ENCODE assay signal across 18 cellular contexts in the genomic region with DNA sequence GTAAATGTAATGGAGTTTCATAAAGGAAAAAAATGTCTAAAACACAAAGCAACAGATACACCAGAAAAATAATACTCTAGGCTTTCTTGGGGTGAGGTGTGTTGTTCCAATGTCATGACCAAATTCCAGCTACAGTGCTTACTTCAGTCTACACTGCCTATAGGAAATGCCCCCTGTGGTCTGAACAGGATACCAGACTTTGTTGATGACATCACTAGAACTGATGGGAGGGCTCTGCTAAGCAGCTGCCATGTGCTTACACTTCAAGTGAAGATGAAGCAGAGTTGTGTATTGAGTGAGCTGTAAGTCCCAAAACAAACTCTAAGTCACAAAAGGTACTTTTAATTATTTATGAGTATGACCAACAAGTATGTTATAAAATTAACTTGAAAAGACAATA.
"Had no signal": no experiment of that assay in that cellular context is flagged by ENCODE, and none has a peak within 500 bp of the region (broad histone marks: within the 10 kb centered on the region; RNA-seq: fewer than 3 reads in every experiment).

No MANE protein-coding gene starts in this region.

- H3K36me3 Mint-ChIP-seq: activated naive CD4-positive, alpha-beta T cell treated with anti-CD3 and anti-CD28 coated beads, Interleukin-2, amount 10 ng/mL, durations not matched to agents 7 days and 5 days; neural progenitor cell had no signal

- ATAC-seq: lower lobe of right lung; stimulated activated naive CD8-positive, alpha-beta T cell treated with anti-CD3 and anti-CD28 coated beads, Interleukin-15, amount 100 ng/mL, for 72 hours had no signal

- H3K9me3 ChIP-seq: lower lobe of right lung, testis had no signal

- H3K27ac Mint-ChIP-seq: activated CD4-positive, alpha-beta T cell treated with anti-CD3 and anti-CD28 coated beads, Interleukin-2, amount 10 ng/mL, durations not matched to agents 7 days and 5 days; activated naive CD4-positive, alpha-beta T cell treated with anti-CD3 and anti-CD28 coated beads, Interleukin-2, amount 10 ng/mL, durations not matched to agents 7 days and 5 days; activated T-helper 2 cell treated with anti-CD3 and anti-CD28 coated beads, Interferon-gamma antibody, Interleukin-2, Interleukin-4, amounts not matched to agents 10 μg/mL and 5 μg/mL and 100 μg/mL, durations not matched to agents 14 hours and 24 hours and 36 hours; neural progenitor cell; stimulated activated naive CD8-positive, alpha-beta T cell treated with anti-CD3 and anti-CD28 coated beads, Interleukin-15, amount 100 ng/mL, for 72 hours had no signal

- H2AFZ ChIP-seq: hepatocyte, neural progenitor cell, parathyroid adenoma had no signal

- H3K36me3 ChIP-seq: lower lobe of right lung, neural progenitor cell had no signal

- H3K79me2 ChIP-seq: hepatocyte, parathyroid adenoma had no signal

- H3K9ac ChIP-seq: neural progenitor cell, parathyroid adenoma had no signal

- H3K4me1 Mint-ChIP-seq: activated CD4-positive, alpha-beta T cell treated with anti-CD3 and anti-CD28 coated beads, Interleukin-2, amount 10 ng/mL, durations not matched to agents 7 days and 5 days; activated naive CD4-positive, alpha-beta T cell treated with anti-CD3 and anti-CD28 coated beads, Interleukin-2, amount 10 ng/mL, durations not matched to agents 7 days and 5 days; neural progenitor cell; stimulated activated naive CD8-positive, alpha-beta T cell treated with anti-CD3 and anti-CD28 coated beads, Interleukin-15, amount 100 ng/mL, for 72 hours had no signal

- H3K4me2 ChIP-seq: hepatocyte, neural progenitor cell had no signal

- DNase-seq: activated CD4-positive, alpha-beta T cell treated with anti-CD3 and anti-CD28 coated beads, Interleukin-2, amount 10 ng/mL, durations not matched to agents 7 days and 5 days; activated CD4-positive, CD25-positive, alpha-beta regulatory T cell; activated CD8-positive, alpha-beta memory T cell treated with anti-CD3 and anti-CD28 coated beads for 24 hours; activated naive CD4-positive, alpha-beta T cell treated with anti-CD3 and anti-CD28 coated beads, Interleukin-2, amount 10 ng/mL, durations not matched to agents 7 days and 5 days; central memory CD4-positive, alpha-beta T cell; effector memory CD4-positive, alpha-beta T cell; kidney glomerular epithelial cell; lower lobe of right lung; midbrain; retina; stimulated activated CD4-positive, alpha-beta T cell treated with anti-CD3 and anti-CD28 coated beads, Interleukin-15, amount 100 ng/mL, for 24 hours; stimulated activated CD4-positive, alpha-beta T cell treated with anti-CD3 and anti-CD28 coated beads, Interleukin-4, amount 100 ng/mL, for 24 hours; stimulated activated naive CD8-positive, alpha-beta T cell treated with anti-CD3 and anti-CD28 coated beads, Interleukin-15, amount 100 ng/mL, for 72 hours; testis had no signal

- H3K27me3 ChIP-seq: hepatocyte, neural progenitor cell, testis had no signal

- H3K9me3 Mint-ChIP-seq: activated CD4-positive, alpha-beta T cell treated with anti-CD3 and anti-CD28 coated beads, Interleukin-2, amount 10 ng/mL, durations not matched to agents 7 days and 5 days; activated naive CD4-positive, alpha-beta T cell treated with anti-CD3 and anti-CD28 coated beads, Interleukin-2, amount 10 ng/mL, durations not matched to agents 7 days and 5 days; activated T-helper 2 cell treated with anti-CD3 and anti-CD28 coated beads, Interferon-gamma antibody, Interleukin-2, Interleukin-4, amounts not matched to agents 10 μg/mL and 5 μg/mL and 100 μg/mL, durations not matched to agents 14 hours and 24 hours and 36 hours; neural progenitor cell had no signal

- H3K4me1 ChIP-seq: lower lobe of right lung, neural progenitor cell, parathyroid adenoma, testis had no signal

- H3K4me3 ChIP-seq: hepatocyte, lower lobe of right lung, neural progenitor cell, testis had no signal

- H3K27ac ChIP-seq: hepatocyte, lower lobe of right lung, neural progenitor cell, parathyroid adenoma, testis had no signal

- H3K27me3 Mint-ChIP-seq: activated CD4-positive, alpha-beta T cell treated with anti-CD3 and anti-CD28 coated beads, Interleukin-2, amount 10 ng/mL, durations not matched to agents 7 days and 5 days; activated naive CD4-positive, alpha-beta T cell treated with anti-CD3 and anti-CD28 coated beads, Interleukin-2, amount 10 ng/mL, durations not matched to agents 7 days and 5 days; stimulated activated naive CD8-positive, alpha-beta T cell treated with anti-CD3 and anti-CD28 coated beads, Interleukin-15, amount 100 ng/mL, for 72 hours had no signal

- H3K4me3 Mint-ChIP-seq: activated CD4-positive, alpha-beta T cell treated with anti-CD3 and anti-CD28 coated beads, Interleukin-2, amount 10 ng/mL, durations not matched to agents 7 days and 5 days; activated naive CD4-positive, alpha-beta T cell treated with anti-CD3 and anti-CD28 coated beads, Interleukin-2, amount 10 ng/mL, durations not matched to agents 7 days and 5 days; neural progenitor cell; stimulated activated naive CD8-positive, alpha-beta T cell treated with anti-CD3 and anti-CD28 coated beads, Interleukin-15, amount 100 ng/mL, for 72 hours had no signal
